7 cellular contexts compared by ENCODE assay signal in genomic region chr1:158121604-158122254, GRCh38. TPM values are rescaled to one million over a fixed set of nuclear protein-coding genes. Genes with fewer than 3 reads are reported as not detected.
A peak's percentile ranks its signal among the peaks of the same experiment; 100 is the strongest.
DNase-seq lines count a peak whose midpoint lies in the region; ATAC-seq and TF ChIP-seq lines count a peak whose summit lies in the region.

No MANE protein-coding gene starts in this region.

- POLR2A ChIA-PET in HEK293T (lab: Yijun Ruan, JAX) (interaction anchor here (1.1 to 1.3 kb wide), 2 partner anchors 130 to 158 kb away, joined by 3 to 5 read pairs; no protein-coding TSS in a partner anchor), RWPE1 (lab: Yijun Ruan, JAX; ENCODE audit: low non-redundant PET) (no interaction called here)

- ATAC-seq in GM21367 (IDR thresholded peaks at IDR 0.05; ENCODE audit: unreplicated experiment): no peak

- CTCF ChIA-PET in HEK293T (lab: Yijun Ruan, JAX) (interaction anchor here (0.5 to 8.5 kb wide), 22 partner anchors 9 to 541 kb away, joined by 3 to 145 read pairs (median 4); partner anchors contain the start of gene KIRREL1), RWPE1 (lab: Yijun Ruan, JAX) (interaction anchor here (0.5 to 3.5 kb wide), 23 partner anchors 8 to 1925 kb away, joined by 3 to 38 read pairs (median 3); no protein-coding TSS in a partner anchor)

- no peak overlapping the region for H3K4me3 ChIP-seq in epithelial cell of esophagus (ENCODE audit: low read length)

- DNase-seq in DMS53 treated with DMSO at 0.1 percent for 48 hours (lab: John Stamatoyannopoulos, UW; ENCODE audit: unreplicated experiment) (peak; percentile 37), HEK293T (ENCODE audit: extremely low spot score) (peak; percentile 64), RWPE1 (ENCODE audit: low spot score) (peak; percentile 63), epithelial cell of esophagus (ENCODE audit: low read depth) (peak; percentile 74), renal cortical epithelial cell (ENCODE audit: low read depth) (peak; percentile 63), pons (ENCODE audit: low spot score) (no peak)

- TF ChIP-seq CTCF in RWPE1 (conservative IDR thresholded peaks at IDR 0.05; ENCODE audit: low read depth) (peak; percentile 78), epithelial cell of esophagus (IDR thresholded peaks at IDR 0.05; ENCODE audit: insufficient read depth, low read depth, low read length, missing control alignments) (peak; percentile 92)

- no peak overlapping the region for H3K27ac ChIP-seq in RWPE1

TF ChIP-seq in HEK293T, 16 proteins besides CTCF, POLR2A, EP300 and RAD21:
- TF ChIP-seq TARDBP (IDR thresholded peaks at IDR 0.05): no peak
- TF ChIP-seq L3MBTL2 (conservative IDR thresholded peaks at IDR 0.05): no peak
- TF ChIP-seq BHLHE40 (IDR thresholded peaks at IDR 0.05; ENCODE audit: borderline replicate concordance): no peak
- TF ChIP-seq HDGF (IDR thresholded peaks at IDR 0.05; ENCODE audit: borderline replicate concordance): no peak
- no peak for TF ChIP-seq LEF1 (IDR thresholded peaks at IDR 0.05; ENCODE audit: borderline replicate concordance)
- TF ChIP-seq FOXM1 (IDR thresholded peaks at IDR 0.05; ENCODE audit: borderline replicate concordance): no peak

RNA-seq across cellular contexts. Expression of gene CD1D, which starts 59.0 kb away (rescaled TPM):
- total RNA-seq in renal cortical epithelial cell: 0.75 and 1.4 TPM in 2 replicates
